ENCODE assay signal across 1 cellular context in genomic region chr2:145114726-145115125, GRCh38.
TF ChIP-seq lines count a peak whose summit lies in the region.

No MANE protein-coding gene starts in this region.

TF ChIP-seq in SK-N-SH treated with all-trans-retinoic acid at 6 μM for 48 hours, 23 proteins besides CTCF, POLR2A, EP300 and RAD21:
- TF ChIP-seq TSHZ2 (CRISPR knock-in tag; IDR thresholded peaks at IDR 0.05) (no peak), ZNF8 (CRISPR knock-in tag; IDR thresholded peaks at IDR 0.05) (no peak), ZNF565 (CRISPR knock-in tag; conservative IDR thresholded peaks at IDR 0.05; ENCODE audit: low read depth) (no peak), ZFP30 (CRISPR knock-in tag; IDR thresholded peaks at IDR 0.05) (no peak), OSR1 (CRISPR knock-in tag; IDR thresholded peaks at IDR 0.05) (no peak), ZFP3 (CRISPR knock-in tag; IDR thresholded peaks at IDR 0.05) (no peak), TOX (CRISPR knock-in tag; IDR thresholded peaks at IDR 0.05; ENCODE audit: borderline replicate concordance) (no peak), CREB5 (CRISPR knock-in tag; IDR thresholded peaks at IDR 0.05; ENCODE audit: low read depth) (no peak), POU6F1 (CRISPR knock-in tag; IDR thresholded peaks at IDR 0.05; ENCODE audit: borderline replicate concordance, low read depth) (no peak), ARNTL (CRISPR knock-in tag; IDR thresholded peaks at IDR 0.05; ENCODE audit: borderline replicate concordance, low read depth) (no peak), ZNF70 (CRISPR knock-in tag; IDR thresholded peaks at IDR 0.05) (no peak), SNAI2 (CRISPR knock-in tag; IDR thresholded peaks at IDR 0.05) (no peak), PATZ1 (CRISPR knock-in tag; IDR thresholded peaks at IDR 0.05; ENCODE audit: borderline replicate concordance) (no peak), ESRRG (CRISPR knock-in tag; IDR thresholded peaks at IDR 0.05) (no peak), PPARA (CRISPR knock-in tag; IDR thresholded peaks at IDR 0.05; ENCODE audit: borderline replicate concordance) (no peak), RARB (CRISPR knock-in tag; IDR thresholded peaks at IDR 0.05) (no peak), ZC3H10 (CRISPR knock-in tag; IDR thresholded peaks at IDR 0.05) (no peak)
